In the genomic region with DNA sequence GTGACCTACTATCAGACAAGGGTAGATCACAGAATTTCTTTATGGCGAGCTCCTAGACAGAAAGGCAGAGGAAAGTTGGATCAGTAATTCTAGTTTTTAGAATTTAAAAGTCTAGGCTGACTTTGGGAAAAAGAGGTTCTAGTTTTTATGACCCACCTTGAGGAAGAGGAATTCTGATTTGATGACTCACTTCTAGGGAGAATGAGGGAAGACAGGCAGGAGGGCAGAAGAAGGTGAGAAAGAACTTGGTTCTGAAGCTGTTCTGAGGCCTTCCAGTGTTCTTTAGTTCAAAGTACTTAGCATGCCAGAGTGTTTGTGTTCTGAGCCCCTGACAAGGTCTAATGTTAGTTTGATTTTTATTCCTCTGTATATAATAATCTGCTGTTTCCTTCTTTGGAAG, we compare ENCODE assay signal across 23 cellular contexts.
DNase-seq lines count a peak whose midpoint lies in the region; ATAC-seq and TF ChIP-seq lines count a peak whose summit lies in the region.
"Had no signal": no experiment of that assay in that cellular context is flagged by ENCODE, and none has a peak within 500 bp of the region (broad histone marks: within the 10 kb centered on the region; RNA-seq: fewer than 3 reads in every experiment).

No MANE protein-coding gene starts in this region.

- POLR2A ChIA-PET in RWPE1 (lab: Yijun Ruan, JAX; ENCODE audit: low non-redundant PET), result no interaction called here

- TF ChIP-seq CTCF in RWPE1 (conservative IDR thresholded peaks at IDR 0.05; ENCODE audit: low read depth), result no peak
- no peak for TF ChIP-seq CTCF in foreskin keratinocyte (conservative IDR thresholded peaks at IDR 0.05)
- no peak for TF ChIP-seq CTCF in type B pancreatic cell (conservative IDR thresholded peaks at IDR 0.05)

- no peak overlapping the region for H3K4me3 Mint-ChIP-seq in activated naive CD4-positive, alpha-beta T cell treated with anti-CD3 and anti-CD28 coated beads, Interleukin-2, amount 50 U/mL, for 24 hours
- H3K4me3 Mint-ChIP-seq in type B pancreatic cell, result no peak overlapping the region
- no peak overlapping the region for H3K4me3 Mint-ChIP-seq in activated CD4-positive, alpha-beta T cell treated with anti-CD3 and anti-CD28 coated beads, Interleukin-2, amount 10 ng/mL, durations not matched to agents 24 days and 14 days
- H3K4me3 Mint-ChIP-seq: stimulated activated naive CD8-positive, alpha-beta T cell treated with anti-CD3 and anti-CD28 coated beads, Interleukin-15, Interleukin-2, amounts not matched to agents 100 ng/mL and 50 ng/mL, for 24 hours had no signal

- no peak for ATAC-seq in activated naive CD4-positive, alpha-beta T cell treated with anti-CD3 and anti-CD28 coated beads, Interleukin-2, amount 50 U/mL, for 72 hours
- peak; percentile 62 for ATAC-seq in foreskin keratinocyte
- ATAC-seq: body of pancreas, left cardiac atrium, right lobe of liver had no signal

- H3K27ac ChIP-seq in RWPE1, result no peak overlapping the region
- H3K27ac ChIP-seq in foreskin keratinocyte, result no peak overlapping the region
- H3K27ac ChIP-seq: body of pancreas, C4-2B, right lobe of liver, upper lobe of left lung had no signal

- peaks cover 10% of the 10 kb centered on the region for H3K4me1 Mint-ChIP-seq in activated naive CD4-positive, alpha-beta T cell treated with anti-CD3 and anti-CD28 coated beads, Interleukin-2, amount 50 U/mL, for 24 hours
- H3K4me1 Mint-ChIP-seq in type B pancreatic cell (ENCODE audit: unreplicated experiment), result peaks cover 15% of the 10 kb centered on the region
- H3K4me1 Mint-ChIP-seq in activated CD4-positive, alpha-beta T cell treated with anti-CD3 and anti-CD28 coated beads, Interleukin-2, amount 10 ng/mL, durations not matched to agents 24 days and 14 days, result no peaks in the 10 kb centered on the region

- no peak for DNase-seq in activated naive CD4-positive, alpha-beta T cell treated with anti-CD3 and anti-CD28 coated beads, Interleukin-2, amount 50 U/mL, for 72 hours (ENCODE audit: low spot score in 2 of 2)
- DNase-seq in RWPE1 (ENCODE audit: low spot score) (peak; percentile 9), foreskin keratinocyte (peak; percentile 7 to 35), type B pancreatic cell (ENCODE audit: extremely low spot score, unreplicated experiment) (no peak), GF-D8 (lab: John Stamatoyannopoulos, UW) (no peak)
- no peak for DNase-seq in activated CD4-positive, alpha-beta T cell treated with anti-CD3 and anti-CD28 coated beads, Interleukin-2, amount 10 ng/mL, durations not matched to agents 24 days and 14 days
- no peak for DNase-seq in activated CD4-positive, alpha-beta T cell treated with anti-CD3 and anti-CD28 coated beads for 4 hours
- DNase-seq: activated CD4-positive, alpha-beta T cell treated with anti-CD3 and anti-CD28 coated beads for 1 hour; activated CD8-positive, alpha-beta memory T cell treated with anti-CD3 and anti-CD28 coated beads, Interleukin-2, amount 50 U/mL, for 4 hours; activated naive CD4-positive, alpha-beta T cell treated with Interleukin-2 at 50 U/mL for 16 hours; body of pancreas; effector CD4-positive, alpha-beta T cell; hippocampal formation; left cardiac atrium; NCI-H2081 treated with DMSO at 0.1 percent for 48 hours; NCI-H526; nucleus accumbens; right lobe of liver; T1000; upper lobe of left lung had no signal

- H3K27me3 Mint-ChIP-seq in activated naive CD4-positive, alpha-beta T cell treated with anti-CD3 and anti-CD28 coated beads, Interleukin-2, amount 50 U/mL, for 24 hours, result no peaks in the 10 kb centered on the region
- H3K27me3 Mint-ChIP-seq in type B pancreatic cell, result no peaks in the 10 kb centered on the region
- H3K27me3 Mint-ChIP-seq in activated CD4-positive, alpha-beta T cell treated with anti-CD3 and anti-CD28 coated beads, Interleukin-2, amount 10 ng/mL, durations not matched to agents 24 days and 14 days, result no peaks in the 10 kb centered on the region
- H3K27me3 Mint-ChIP-seq: stimulated activated naive CD8-positive, alpha-beta T cell treated with anti-CD3 and anti-CD28 coated beads, Interleukin-15, Interleukin-2, amounts not matched to agents 100 ng/mL and 50 ng/mL, for 24 hours had no signal

- CTCF ChIA-PET in RWPE1 (lab: Yijun Ruan, JAX), result no interaction called here

- H3K27me3 ChIP-seq in foreskin keratinocyte, result no peaks in the 10 kb centered on the region
- H3K27me3 ChIP-seq: body of pancreas, right lobe of liver, upper lobe of left lung had no signal

- no peaks in the 10 kb centered on the region for H3K9me3 Mint-ChIP-seq in activated naive CD4-positive, alpha-beta T cell treated with anti-CD3 and anti-CD28 coated beads, Interleukin-2, amount 50 U/mL, for 24 hours
- no peaks in the 10 kb centered on the region for H3K9me3 Mint-ChIP-seq in activated naive CD4-positive, alpha-beta T cell treated with anti-CD3 and anti-CD28 coated beads, Interleukin-2, amount 50 U/mL, for 72 hours
- H3K9me3 Mint-ChIP-seq in type B pancreatic cell, result no peaks in the 10 kb centered on the region
- H3K9me3 Mint-ChIP-seq in activated CD4-positive, alpha-beta T cell treated with anti-CD3 and anti-CD28 coated beads, Interleukin-2, amount 10 ng/mL, durations not matched to agents 24 days and 14 days, result no peaks in the 10 kb centered on the region
- H3K9me3 Mint-ChIP-seq: stimulated activated naive CD8-positive, alpha-beta T cell treated with anti-CD3 and anti-CD28 coated beads, Interleukin-15, Interleukin-2, amounts not matched to agents 100 ng/mL and 50 ng/mL, for 24 hours had no signal

- peaks cover 8% of the 10 kb centered on the region for H3K4me1 ChIP-seq in foreskin keratinocyte
- H3K4me1 ChIP-seq: upper lobe of left lung had no signal

- peaks cover 19% of the 10 kb centered on the region for H3K36me3 Mint-ChIP-seq in activated naive CD4-positive, alpha-beta T cell treated with anti-CD3 and anti-CD28 coated beads, Interleukin-2, amount 50 U/mL, for 24 hours
- H3K36me3 Mint-ChIP-seq in activated naive CD4-positive, alpha-beta T cell treated with anti-CD3 and anti-CD28 coated beads, Interleukin-2, amount 50 U/mL, for 72 hours, result peaks cover 9 to 11% of the 10 kb centered on the region in 2 donors
- peaks cover 39% of the 10 kb centered on the region for H3K36me3 Mint-ChIP-seq in type B pancreatic cell
- peaks cover 21% of the 10 kb centered on the region for H3K36me3 Mint-ChIP-seq in activated CD4-positive, alpha-beta T cell treated with anti-CD3 and anti-CD28 coated beads, Interleukin-2, amount 10 ng/mL, durations not matched to agents 24 days and 14 days (ENCODE audit: low read depth)

- peak overlapping the region; percentile 55 for H3K27ac Mint-ChIP-seq in activated naive CD4-positive, alpha-beta T cell treated with anti-CD3 and anti-CD28 coated beads, Interleukin-2, amount 50 U/mL, for 24 hours
- no peak overlapping the region for H3K27ac Mint-ChIP-seq in activated naive CD4-positive, alpha-beta T cell treated with anti-CD3 and anti-CD28 coated beads, Interleukin-2, amount 50 U/mL, for 72 hours
- peak overlapping the region; percentile 10 for H3K27ac Mint-ChIP-seq in type B pancreatic cell
- H3K27ac Mint-ChIP-seq in activated CD4-positive, alpha-beta T cell treated with anti-CD3 and anti-CD28 coated beads, Interleukin-2, amount 10 ng/mL, durations not matched to agents 24 days and 14 days, result no peak overlapping the region
- H3K27ac Mint-ChIP-seq: stimulated activated naive CD8-positive, alpha-beta T cell treated with anti-CD3 and anti-CD28 coated beads, Interleukin-15, Interleukin-2, amounts not matched to agents 100 ng/mL and 50 ng/mL, for 24 hours had no signal

- intact Hi-C loops in activated CD4-positive, alpha-beta T cell treated with anti-CD3 and anti-CD28 coated beads, Interleukin-2, amount 10 ng/mL, durations not matched to agents 24 days and 14 days (cut with micrococcal nuclease), result no loop called here

Comparison
In these comparisons a context has a peak if more than half of its experiments do, and no peak if none do; other contexts are left out.
1. H3K27ac Mint-ChIP-seq: peak in activated naive CD4-positive, alpha-beta T cell treated with anti-CD3 and anti-CD28 coated beads, Interleukin-2, amount 50 U/mL, for 24 hours (single experiment) and type B pancreatic cell (single experiment); none in activated naive CD4-positive, alpha-beta T cell treated with anti-CD3 and anti-CD28 coated beads, Interleukin-2, amount 50 U/mL, for 72 hours (0 of 2) and activated CD4-positive, alpha-beta T cell treated with anti-CD3 and anti-CD28 coated beads, Interleukin-2, amount 10 ng/mL, durations not matched to agents 24 days and 14 days (single experiment).
2. DNase-seq: peak in RWPE1 (single experiment) and foreskin keratinocyte (2 of 2); none in activated naive CD4-positive, alpha-beta T cell treated with anti-CD3 and anti-CD28 coated beads, Interleukin-2, amount 50 U/mL, for 72 hours (0 of 2), type B pancreatic cell (single experiment), GF-D8 (single experiment), activated CD4-positive, alpha-beta T cell treated with anti-CD3 and anti-CD28 coated beads, Interleukin-2, amount 10 ng/mL, durations not matched to agents 24 days and 14 days (single experiment) and activated CD4-positive, alpha-beta T cell treated with anti-CD3 and anti-CD28 coated beads for 4 hours (0 of 2).